In genomic region chr10:50894312-50894711, GRCh38 we compare ENCODE assay signal across 32 cellular contexts. TPM values are rescaled to one million over a fixed set of nuclear protein-coding genes. Genes with fewer than 3 reads are reported as not detected.
"Had no signal": no experiment of that assay in that cellular context is flagged by ENCODE, and none has a peak within 500 bp of the region (broad histone marks: within the 10 kb centered on the region; RNA-seq: fewer than 3 reads in every experiment).

No MANE protein-coding gene starts in this region.

- H3K79me2 ChIP-seq: parathyroid adenoma had no signal

- H3K9ac ChIP-seq: neural progenitor cell, parathyroid adenoma had no signal

- H2AFZ ChIP-seq: neural progenitor cell, parathyroid adenoma had no signal

- H3K27me3 ChIP-seq: ovary, suprapubic skin, testis, tibial artery, transverse colon, uterus had no signal

- H3K4me3 ChIP-seq: neural progenitor cell, ovary, psoas muscle, skin epidermis, smooth muscle cell, spleen, suprapubic skin, testis, tibial artery, transverse colon, upper lobe of right lung, uterus had no signal

- H3K4me2 ChIP-seq: neural progenitor cell, smooth muscle cell had no signal

- ATAC-seq: naive thymus-derived CD8-positive, alpha-beta T cell; natural killer cell treated with Interleukin-12 subunit alpha and Interleukin-12 subunit beta and Interleukin-15 and Interleukin-18, amount 100 ng/mL, for 72 hours; psoas muscle; sciatic nerve; stimulated activated memory B cell treated with anti-CD40 and anti-IgM and Interleukin-4, amounts not matched to agents 10 μg/mL and 1 μg/mL and 100 μg/mL, for 72 hours; stimulated activated naive CD8-positive, alpha-beta T cell treated with anti-CD3 and anti-CD28 coated beads, Interleukin-15, amount 100 ng/mL, for 72 hours; stimulated activated naive CD8-positive, alpha-beta T cell treated with anti-CD3 and anti-CD28 coated beads, Interleukin-15, Interleukin-2, amounts not matched to agents 100 U/mL and 50 U/mL, for 24 hours had no signal

- H3K36me3 ChIP-seq: neural progenitor cell, ovary, spleen, suprapubic skin, tibial artery, transverse colon, upper lobe of right lung, uterus had no signal

- DNase-seq: naive thymus-derived CD8-positive, alpha-beta T cell; nephron progenitor cell; occipital lobe; ovary; posterior cingulate gyrus; psoas muscle; right cardiac atrium; spleen; stimulated activated CD4-positive, alpha-beta T cell treated with anti-CD3 and anti-CD28 coated beads, Interleukin-12 subunit alpha, Interleukin-12 subunit beta, amount 100 ng/mL, for 4 hours; stimulated activated CD4-positive, alpha-beta T cell treated with anti-CD3 and anti-CD28 coated beads, Interleukin-1b, Interleukin-23, amount 100 ng/mL, for 48 hours; stimulated activated CD4-positive, alpha-beta T cell treated with anti-CD3 and anti-CD28 coated beads, Interleukin-4, amount 100 ng/mL, for 1 hour; stimulated activated CD4-positive, alpha-beta T cell treated with anti-CD3 and anti-CD28 coated beads, Interleukin-4, amount 100 ng/mL, for 4 hours; stimulated activated CD8-positive, alpha-beta memory T cell treated with anti-CD3 and anti-CD28 coated beads, Interleukin-4, amount 100 ng/mL, for 48 hours; stimulated activated naive CD4-positive, alpha-beta T cell; stimulated activated naive CD8-positive, alpha-beta T cell treated with anti-CD3 and anti-CD28 coated beads, Interleukin-15, amount 100 ng/mL, for 72 hours; stimulated activated naive CD8-positive, alpha-beta T cell treated with anti-CD3 and anti-CD28 coated beads, Interleukin-15, Interleukin-2, amounts not matched to agents 100 U/mL and 50 U/mL, for 24 hours; substantia nigra; testis; tibial artery; transverse colon; upper lobe of right lung; uterus had no signal

- H3K4me1 ChIP-seq: parathyroid adenoma, psoas muscle, spleen, suprapubic skin, testis, tibial artery, transverse colon, upper lobe of right lung, uterus had no signal

- H3K9me3 ChIP-seq: ovary, psoas muscle, spleen, suprapubic skin, testis, tibial artery, transverse colon, upper lobe of right lung, uterus had no signal

- H3K27ac ChIP-seq: neural progenitor cell, ovary, parathyroid adenoma, psoas muscle, skin epidermis, spleen, suprapubic skin, testis, tibial artery, transverse colon, upper lobe of right lung, uterus had no signal

RNA-seq across cellular contexts. Expression of gene A1CF, which starts 8.9 kb away (rescaled TPM):
- total RNA-seq: naive thymus-derived CD8-positive, alpha-beta T cell; natural killer cell treated with Interleukin-12 subunit alpha and Interleukin-12 subunit beta and Interleukin-15 and Interleukin-18, amount 100 ng/mL, for 72 hours; occipital lobe; osteoblast; sciatic nerve; smooth muscle cell; spleen; testis; upper lobe of right lung; urinary bladder had no signal
- polyA plus RNA-seq: naive thymus-derived CD8-positive, alpha-beta T cell; ovary; right cardiac atrium; smooth muscle cell had no signal
